17 cellular contexts compared by ENCODE assay signal in genomic region chr9:4553951-4554381, GRCh38.
A peak's percentile ranks its signal among the peaks of the same experiment; 100 is the strongest.
DNase-seq lines count a peak whose midpoint lies in the region; ATAC-seq, FAIRE-seq and TF ChIP-seq lines count a peak whose summit lies in the region.
"Had no signal": no experiment of that assay in that cellular context is flagged by ENCODE, and none has a peak within 500 bp of the region (broad histone marks: within the 10 kb centered on the region; RNA-seq: fewer than 3 reads in every experiment).

No MANE protein-coding gene starts in this region.

- no peaks in the 10 kb centered on the region for H3K9me3 Mint-ChIP-seq in Caco-2 (ENCODE audit: unreplicated experiment)
- no peaks in the 10 kb centered on the region for H3K9me3 Mint-ChIP-seq in mesothelial cell of epicardium
- H3K9me3 Mint-ChIP-seq: activated naive CD8-positive, alpha-beta T cell treated with anti-CD3 and anti-CD28 coated beads for 36 hours; immature natural killer cell; stimulated activated memory B cell treated with anti-CD40 and anti-IgM and Interleukin-4, amounts not matched to agents 10 μg/mL and 1 μg/mL and 100 μg/mL, for 72 hours had no signal

- H2AFZ ChIP-seq in osteoblast (ENCODE audit: low read length): no peak overlapping the region

- no TSS peak for BruUV-seq in Caco-2 (replicated peaks; lab: Mats Ljungman, UMichigan)

- H3K27me3 ChIP-seq in Caco-2 (replicated peaks; ENCODE audit: control insufficient read depth, insufficient read depth, low read length) (no peaks in the 10 kb centered on the region), osteoblast (ENCODE audit: insufficient read depth, low read length) (no peaks in the 10 kb centered on the region)

- CTCF ChIA-PET in Caco-2 (lab: Charles Lee): no interaction called here

- FAIRE-seq in GM19239 (lab: Jason Lieb, UNC): no peak

- no peaks in the 10 kb centered on the region for H3K9me3 ChIP-seq in Caco-2
- no peaks in the 10 kb centered on the region for H3K9me3 ChIP-seq in osteoblast (ENCODE audit: low read depth, low read length)

- H3K36me3 ChIP-seq in Caco-2 (ENCODE audit: control insufficient read depth, insufficient read depth, low read length) (no peaks in the 10 kb centered on the region), osteoblast (ENCODE audit: insufficient read depth, low read length) (no peaks in the 10 kb centered on the region)

- no peak for ATAC-seq in HG03354 (IDR thresholded peaks at IDR 0.05; ENCODE audit: poor library complexity, severe bottlenecking, unreplicated experiment)
- ATAC-seq: stimulated activated memory B cell treated with anti-CD40 and anti-IgM and Interleukin-4, amounts not matched to agents 10 μg/mL and 1 μg/mL and 100 μg/mL, for 72 hours had no signal

- no peak overlapping the region for H3K4me2 ChIP-seq in osteoblast (ENCODE audit: insufficient read depth, low read length)

- peaks cover 3% of the 10 kb centered on the region for H4K20me1 ChIP-seq in osteoblast (ENCODE audit: insufficient read depth, low read length)

- no peak overlapping the region for H3K4me3 ChIP-seq in Caco-2 (ENCODE audit: low read depth, low read length)
- H3K4me3 ChIP-seq in osteoblast (ENCODE audit: insufficient read depth, low read length): no peak overlapping the region

- H3K27me3 Mint-ChIP-seq in Caco-2 (ENCODE audit: insufficient read depth, unreplicated experiment) (no peaks in the 10 kb centered on the region), mesothelial cell of epicardium (ENCODE audit: low read depth) (no peaks in the 10 kb centered on the region)
- H3K27me3 Mint-ChIP-seq: activated naive CD8-positive, alpha-beta T cell treated with anti-CD3 and anti-CD28 coated beads for 36 hours; progenitor cell of endocrine pancreas; stimulated activated memory B cell treated with anti-CD40 and anti-IgM and Interleukin-4, amounts not matched to agents 10 μg/mL and 1 μg/mL and 100 μg/mL, for 72 hours had no signal

- H3K27ac ChIP-seq in osteoblast (ENCODE audit: low read depth, low read length): peak overlapping the region; percentile 2

- H3K4me1 ChIP-seq in Caco-2: peaks cover 5% of the 10 kb centered on the region; the same call in 1 of the 2 replicates
- H3K4me1 ChIP-seq in osteoblast (ENCODE audit: insufficient read depth, low read length): peaks cover 23% of the 10 kb centered on the region

- H3K4me1 Mint-ChIP-seq in Caco-2 (ENCODE audit: low read depth, unreplicated experiment): peaks cover 7% of the 10 kb centered on the region
- peaks cover 4% of the 10 kb centered on the region for H3K4me1 Mint-ChIP-seq in mesothelial cell of epicardium
- H3K4me1 Mint-ChIP-seq: immature natural killer cell had no signal

- TF ChIP-seq CTCF in Caco-2 (IDR thresholded peaks at IDR 0.05; ENCODE audit: insufficient read depth in 1 of 2, low read depth in 1 of 2, low read length in 1 of 2, severe bottlenecking in 1 of 2, unreplicated experiment in 1 of 2) (no peak), osteoblast (IDR thresholded peaks at IDR 0.05; ENCODE audit: extremely low read depth, low read depth, low read length) (no peak), mesothelial cell of epicardium (IDR thresholded peaks at IDR 0.05; ENCODE audit: unreplicated experiment) (no peak)

- H3K79me2 ChIP-seq in osteoblast (ENCODE audit: insufficient read depth, low read length): no peaks in the 10 kb centered on the region

- H3K27ac Mint-ChIP-seq in Caco-2 (ENCODE audit: unreplicated experiment) (peak overlapping the region; percentile 51), mesothelial cell of epicardium (no peak overlapping the region)
- H3K27ac Mint-ChIP-seq: activated naive CD8-positive, alpha-beta T cell treated with anti-CD3 and anti-CD28 coated beads for 36 hours; immature natural killer cell; progenitor cell of endocrine pancreas; stimulated activated memory B cell treated with anti-CD40 and anti-IgM and Interleukin-4, amounts not matched to agents 10 μg/mL and 1 μg/mL and 100 μg/mL, for 72 hours had no signal

- DNase-seq in Caco-2: no peak
- peak; percentile 84 for DNase-seq in NCI-H226
- DNase-seq in fibroblast of gingiva (ENCODE audit: low read depth): peak; percentile 54
- no peak for DNase-seq in osteoblast (ENCODE audit: insufficient read length, low spot score, missing footprints)
- no peak for DNase-seq in mesothelial cell of epicardium (ENCODE audit: low spot score in 2 of 2, unreplicated experiment in 2 of 2)
- DNase-seq in GM19239 (ENCODE audit: insufficient read length, low spot score): no peak
- DNase-seq in NCI-H748 (lab: John Stamatoyannopoulos, UW; ENCODE audit: unreplicated experiment): no peak
- DNase-seq: activated CD4-positive, CD25-positive, alpha-beta regulatory T cell; activated CD8-positive, alpha-beta memory T cell treated with anti-CD3 and anti-CD28 coated beads, Interleukin-2, amount 50 U/mL, for 48 hours; activated naive CD8-positive, alpha-beta T cell treated with anti-CD3 and anti-CD28 coated beads for 36 hours; cortex of kidney; immature natural killer cell; NCI-H1048; stimulated activated CD4-positive, alpha-beta T cell treated with anti-CD3 and anti-CD28 coated beads, Interleukin-4, amount 100 ng/mL, for 4 hours had no signal

- POLR2A ChIA-PET in Caco-2 (lab: Charles Lee): no interaction called here

- no peak overlapping the region for H3K4me3 Mint-ChIP-seq in Caco-2 (ENCODE audit: unreplicated experiment)
- no peak overlapping the region for H3K4me3 Mint-ChIP-seq in mesothelial cell of epicardium
- H3K4me3 Mint-ChIP-seq: activated naive CD8-positive, alpha-beta T cell treated with anti-CD3 and anti-CD28 coated beads for 36 hours; immature natural killer cell; stimulated activated memory B cell treated with anti-CD40 and anti-IgM and Interleukin-4, amounts not matched to agents 10 μg/mL and 1 μg/mL and 100 μg/mL, for 72 hours had no signal

- peaks cover 16% of the 10 kb centered on the region for H3K36me3 Mint-ChIP-seq in Caco-2 (ENCODE audit: insufficient read depth, unreplicated experiment)
- H3K36me3 Mint-ChIP-seq in mesothelial cell of epicardium: no peaks in the 10 kb centered on the region
- H3K36me3 Mint-ChIP-seq: activated naive CD8-positive, alpha-beta T cell treated with anti-CD3 and anti-CD28 coated beads for 36 hours; immature natural killer cell; stimulated activated memory B cell treated with anti-CD40 and anti-IgM and Interleukin-4, amounts not matched to agents 10 μg/mL and 1 μg/mL and 100 μg/mL, for 72 hours had no signal

- intact Hi-C loops in Caco-2 (cut with micrococcal nuclease; ENCODE audit: unreplicated experiment): no loop called here

Comparison
In these comparisons a context has a peak if more than half of its experiments do, and no peak if none do; other contexts are left out.
1. DNase-seq: peak in NCI-H226 (single experiment) and fibroblast of gingiva (single experiment); none in Caco-2 (0 of 2), osteoblast (single experiment), mesothelial cell of epicardium (0 of 2), GM19239 (single experiment) and NCI-H748 (single experiment).